ENCODE assay signal across 1 cellular context in the genomic region with DNA sequence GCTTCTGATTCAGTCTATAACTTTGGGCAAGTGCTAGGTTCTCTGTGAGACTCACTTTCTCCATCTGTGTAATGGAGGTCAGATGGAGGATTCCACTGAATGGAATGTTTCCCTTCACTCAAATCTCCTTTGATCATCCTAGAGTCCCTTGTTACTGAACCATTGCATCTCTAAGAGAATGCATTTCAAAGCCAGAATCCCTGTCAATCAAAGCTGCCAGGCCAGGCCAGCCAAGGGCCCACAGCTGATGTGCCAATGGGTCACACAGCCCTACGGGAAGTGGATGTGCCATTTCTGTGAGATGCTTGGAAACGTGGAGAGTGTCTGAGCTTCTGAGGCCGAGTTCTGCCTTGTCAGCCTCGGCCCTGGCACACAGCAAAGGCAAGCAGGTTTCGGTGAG.
TF ChIP-seq lines count a peak whose summit lies in the region.

No MANE protein-coding gene starts in this region.

TF ChIP-seq in GM23338, 12 proteins besides CTCF, POLR2A, EP300 and RAD21 (continued from another document):
- TF ChIP-seq, protein P1, sequence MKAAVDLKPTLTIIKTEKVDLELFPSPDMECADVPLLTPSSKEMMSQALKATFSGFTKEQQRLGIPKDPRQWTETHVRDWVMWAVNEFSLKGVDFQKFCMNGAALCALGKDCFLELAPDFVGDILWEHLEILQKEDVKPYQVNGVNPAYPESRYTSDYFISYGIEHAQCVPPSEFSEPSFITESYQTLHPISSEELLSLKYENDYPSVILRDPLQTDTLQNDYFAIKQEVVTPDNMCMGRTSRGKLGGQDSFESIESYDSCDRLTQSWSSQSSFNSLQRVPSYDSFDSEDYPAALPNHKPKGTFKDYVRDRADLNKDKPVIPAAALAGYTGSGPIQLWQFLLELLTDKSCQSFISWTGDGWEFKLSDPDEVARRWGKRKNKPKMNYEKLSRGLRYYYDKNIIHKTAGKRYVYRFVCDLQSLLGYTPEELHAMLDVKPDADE (IDR thresholded peaks at IDR 0.05), result no peak
- TF ChIP-seq STAT1 (IDR thresholded peaks at IDR 0.05; ENCODE audit: unreplicated experiment) (no peak), CREB1 (CRISPR knock-in tag; IDR thresholded peaks at IDR 0.05; ENCODE audit: low read depth) (no peak), ZNF331 (CRISPR knock-in tag; IDR thresholded peaks at IDR 0.05; ENCODE audit: low read depth) (no peak), EZH2phosphoT487 (IDR thresholded peaks at IDR 0.05; ENCODE audit: unreplicated experiment) (no peak), JUNB (IDR thresholded peaks at IDR 0.05; ENCODE audit: unreplicated experiment) (no peak), NANOG (IDR thresholded peaks at IDR 0.05; ENCODE audit: borderline replicate concordance) (no peak), POLR2AphosphoS5 (IDR thresholded peaks at IDR 0.05; ENCODE audit: low read depth) (no peak)
- TF ChIP-seq, protein P2, sequence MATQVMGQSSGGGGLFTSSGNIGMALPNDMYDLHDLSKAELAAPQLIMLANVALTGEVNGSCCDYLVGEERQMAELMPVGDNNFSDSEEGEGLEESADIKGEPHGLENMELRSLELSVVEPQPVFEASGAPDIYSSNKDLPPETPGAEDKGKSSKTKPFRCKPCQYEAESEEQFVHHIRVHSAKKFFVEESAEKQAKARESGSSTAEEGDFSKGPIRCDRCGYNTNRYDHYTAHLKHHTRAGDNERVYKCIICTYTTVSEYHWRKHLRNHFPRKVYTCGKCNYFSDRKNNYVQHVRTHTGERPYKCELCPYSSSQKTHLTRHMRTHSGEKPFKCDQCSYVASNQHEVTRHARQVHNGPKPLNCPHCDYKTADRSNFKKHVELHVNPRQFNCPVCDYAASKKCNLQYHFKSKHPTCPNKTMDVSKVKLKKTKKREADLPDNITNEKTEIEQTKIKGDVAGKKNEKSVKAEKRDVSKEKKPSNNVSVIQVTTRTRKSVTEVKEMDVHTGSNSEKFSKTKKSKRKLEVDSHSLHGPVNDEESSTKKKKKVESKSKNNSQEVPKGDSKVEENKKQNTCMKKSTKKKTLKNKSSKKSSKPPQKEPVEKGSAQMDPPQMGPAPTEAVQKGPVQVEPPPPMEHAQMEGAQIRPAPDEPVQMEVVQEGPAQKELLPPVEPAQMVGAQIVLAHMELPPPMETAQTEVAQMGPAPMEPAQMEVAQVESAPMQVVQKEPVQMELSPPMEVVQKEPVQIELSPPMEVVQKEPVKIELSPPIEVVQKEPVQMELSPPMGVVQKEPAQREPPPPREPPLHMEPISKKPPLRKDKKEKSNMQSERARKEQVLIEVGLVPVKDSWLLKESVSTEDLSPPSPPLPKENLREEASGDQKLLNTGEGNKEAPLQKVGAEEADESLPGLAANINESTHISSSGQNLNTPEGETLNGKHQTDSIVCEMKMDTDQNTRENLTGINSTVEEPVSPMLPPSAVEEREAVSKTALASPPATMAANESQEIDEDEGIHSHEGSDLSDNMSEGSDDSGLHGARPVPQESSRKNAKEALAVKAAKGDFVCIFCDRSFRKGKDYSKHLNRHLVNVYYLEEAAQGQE (IDR thresholded peaks at IDR 0.05; ENCODE audit: unreplicated experiment), result no peak
